1 cellular context compared by ENCODE assay signal in genomic region chr9:129596541-129597328, GRCh38.
A peak's percentile ranks its signal among the peaks of the same experiment; 100 is the strongest.
TF ChIP-seq lines count a peak whose summit lies in the region.

No MANE protein-coding gene starts in this region.

TF ChIP-seq in HepG2, 621 proteins besides CTCF, POLR2A, EP300 and RAD21 (continued from another document and continues in another):
- TF ChIP-seq ZBTB25 (CRISPR knock-in tag; IDR thresholded peaks at IDR 0.05): 0 out of 2 replicates have a peak, but pooled peaks have one; percentile 2
- TF ChIP-seq LRRFIP1 (CRISPR knock-in tag; conservative IDR thresholded peaks at IDR 0.05): no peak
- no peak for TF ChIP-seq FOXK2 (IDR thresholded peaks at IDR 0.05)
- TF ChIP-seq RBFOX2 (IDR thresholded peaks at IDR 0.05; ENCODE audit: low read depth, low read length): peak; percentile 44
- TF ChIP-seq ZNF674 (CRISPR knock-in tag; IDR thresholded peaks at IDR 0.05; ENCODE audit: low read depth): no peak
- TF ChIP-seq ZC3H4 (CRISPR knock-in tag; IDR thresholded peaks at IDR 0.05; ENCODE audit: borderline replicate concordance): peak; percentile 87
- no peak for TF ChIP-seq ZEB1 (IDR thresholded peaks at IDR 0.05; ENCODE audit: insufficient replicate concordance, low read depth)
- TF ChIP-seq ZNF281 (CRISPR knock-in tag; IDR thresholded peaks at IDR 0.05; ENCODE audit: borderline replicate concordance): peak; percentile 81
- no peak for TF ChIP-seq ATM (IDR thresholded peaks at IDR 0.05; ENCODE audit: borderline replicate concordance)
- TF ChIP-seq GTF3A (CRISPR knock-in tag; conservative IDR thresholded peaks at IDR 0.05): 0 out of 2 replicates have a peak, but pooled peaks have one; percentile 18
- no peak for TF ChIP-seq SALL2 (CRISPR knock-in tag; IDR thresholded peaks at IDR 0.05)
- peak; percentile 44; the same call in 1 of the 2 replicates for TF ChIP-seq SALL1 (CRISPR knock-in tag; IDR thresholded peaks at IDR 0.05)
- TF ChIP-seq PTBP1 (IDR thresholded peaks at IDR 0.05; ENCODE audit: low read depth, low read length, poor library complexity, severe bottlenecking): no peak
- no peak for TF ChIP-seq ATF7 (IDR thresholded peaks at IDR 0.05)
- TF ChIP-seq ATF7 (CRISPR knock-in tag; IDR thresholded peaks at IDR 0.05): 0 out of 2 replicates have a peak, but pooled peaks have one; percentile 15
- peak; percentile 25 for TF ChIP-seq XRCC5 (optimal IDR thresholded peaks at IDR 0.05; ENCODE audit: low read length)
- no peak; the same call in 1 of the 2 replicates for TF ChIP-seq KLF15 (CRISPR knock-in tag; IDR thresholded peaks at IDR 0.05; ENCODE audit: borderline replicate concordance)
- TF ChIP-seq ZNF503 (CRISPR knock-in tag; IDR thresholded peaks at IDR 0.05): no peak
- TF ChIP-seq PATZ1 (CRISPR knock-in tag; IDR thresholded peaks at IDR 0.05): peak; percentile 79; the same call in 1 of the 2 replicates
- no peak for TF ChIP-seq SKI (IDR thresholded peaks at IDR 0.05; ENCODE audit: partially characterized antibody)
- TF ChIP-seq GATA4 (IDR thresholded peaks at IDR 0.05; ENCODE audit: borderline replicate concordance, low read depth): no peak
- peak; percentile 15; the same call in 1 of the 2 replicates for TF ChIP-seq HINFP (CRISPR knock-in tag; IDR thresholded peaks at IDR 0.05; ENCODE audit: low read depth)
- TF ChIP-seq RXRA (CRISPR knock-in tag; IDR thresholded peaks at IDR 0.05): peak; percentile 30
- TF ChIP-seq THAP11 (CRISPR knock-in tag; IDR thresholded peaks at IDR 0.05): peak; percentile 44
- no peak for TF ChIP-seq ZBTB2 (CRISPR knock-in tag; IDR thresholded peaks at IDR 0.05; ENCODE audit: low read depth)
- TF ChIP-seq HCFC1 (IDR thresholded peaks at IDR 0.05; ENCODE audit: low read depth, low read length): no peak
- no peak; the same call in 1 of the 2 replicates for TF ChIP-seq HNF4A (CRISPR knock-in tag; IDR thresholded peaks at IDR 0.05)
- no peak for TF ChIP-seq ZBTB7A (CRISPR knock-in tag; IDR thresholded peaks at IDR 0.05)
- no peak; the same call in none of the 2 replicates for TF ChIP-seq KAT8 (CRISPR knock-in tag; IDR thresholded peaks at IDR 0.05)
- no peak for TF ChIP-seq SYNCRIP (IDR thresholded peaks at IDR 0.05; ENCODE audit: insufficient read depth, low read depth, low read length)
- TF ChIP-seq BCL6 (CRISPR knock-in tag; IDR thresholded peaks at IDR 0.05): peak; percentile 48; the same call in 1 of the 2 replicates
- TF ChIP-seq ZNF382 (CRISPR knock-in tag; IDR thresholded peaks at IDR 0.05; ENCODE audit: borderline replicate concordance): no peak
- no peak for TF ChIP-seq MATR3 (CRISPR knock-in tag; IDR thresholded peaks at IDR 0.05)
- TF ChIP-seq ZNF589 (CRISPR knock-in tag; conservative IDR thresholded peaks at IDR 0.05): no peak
- TF ChIP-seq ZBTB34 (CRISPR knock-in tag; IDR thresholded peaks at IDR 0.05): no peak
- TF ChIP-seq PRDM4 (CRISPR knock-in tag; IDR thresholded peaks at IDR 0.05; ENCODE audit: borderline replicate concordance): no peak
- no peak for TF ChIP-seq ATF6 (CRISPR knock-in tag; conservative IDR thresholded peaks at IDR 0.05)
